Comparison of ENCODE assay signal across 26 cellular contexts in the genomic region with DNA sequence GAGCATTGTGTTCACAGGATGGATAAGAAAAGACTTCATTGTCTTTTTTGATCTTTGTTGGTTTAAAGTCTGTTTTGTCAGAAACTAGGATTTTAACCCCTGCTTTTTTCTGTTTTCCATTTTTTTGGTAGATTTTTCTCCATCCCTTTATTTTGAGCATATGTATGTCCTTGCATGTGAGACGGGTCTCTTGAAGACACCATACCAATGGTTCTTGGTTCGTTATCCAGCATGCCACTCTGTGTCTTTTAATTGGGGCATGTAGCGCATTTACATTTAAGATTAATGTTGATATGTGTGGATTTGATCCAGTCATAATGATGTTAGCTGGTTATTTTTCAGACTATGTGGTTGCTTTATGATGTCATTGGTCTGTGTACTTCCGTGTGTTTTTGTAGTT.
"Had no signal": no experiment of that assay in that cellular context is flagged by ENCODE, and none has a peak within 500 bp of the region (broad histone marks: within the 10 kb centered on the region; RNA-seq: fewer than 3 reads in every experiment).

No MANE protein-coding gene starts in this region.

- H3K79me2 ChIP-seq: parathyroid adenoma had no signal

- H2AFZ ChIP-seq: neural progenitor cell, parathyroid adenoma had no signal

- H3K27ac ChIP-seq: neural progenitor cell, ovary, parathyroid adenoma, psoas muscle, skin epidermis, spleen, suprapubic skin, testis, tibial artery, transverse colon, upper lobe of right lung, uterus had no signal

- H3K4me2 ChIP-seq: neural progenitor cell, smooth muscle cell had no signal

- H3K4me1 ChIP-seq: neural progenitor cell, parathyroid adenoma, psoas muscle, spleen, suprapubic skin, testis, tibial artery, transverse colon, upper lobe of right lung, uterus had no signal

- H3K9me3 ChIP-seq: ovary, psoas muscle, suprapubic skin, testis, tibial artery, uterus had no signal

- H3K9ac ChIP-seq: neural progenitor cell, parathyroid adenoma had no signal

- DNase-seq: natural killer cell; occipital lobe; ovary; posterior cingulate gyrus; psoas muscle; right cardiac atrium; spleen; stimulated activated CD4-positive, alpha-beta T cell treated with anti-CD3 and anti-CD28 coated beads, Interleukin-12 subunit alpha, Interleukin-12 subunit beta, amount 100 ng/mL, for 4 hours; stimulated activated CD4-positive, alpha-beta T cell treated with anti-CD3 and anti-CD28 coated beads, Interleukin-1b, Interleukin-23, amount 100 ng/mL, for 48 hours; stimulated activated CD4-positive, alpha-beta T cell treated with anti-CD3 and anti-CD28 coated beads, Interleukin-4, amount 100 ng/mL, for 1 hour; stimulated activated CD4-positive, alpha-beta T cell treated with anti-CD3 and anti-CD28 coated beads, Interleukin-4, amount 100 ng/mL, for 4 hours; stimulated activated CD8-positive, alpha-beta memory T cell treated with anti-CD3 and anti-CD28 coated beads, Interleukin-4, amount 100 ng/mL, for 48 hours; stimulated activated naive CD4-positive, alpha-beta T cell; stimulated activated naive CD8-positive, alpha-beta T cell treated with anti-CD3 and anti-CD28 coated beads, Interleukin-15, amount 100 ng/mL, for 72 hours; stimulated activated naive CD8-positive, alpha-beta T cell treated with anti-CD3 and anti-CD28 coated beads, Interleukin-15, Interleukin-2, amounts not matched to agents 100 U/mL and 50 U/mL, for 24 hours; substantia nigra; testis; tibial artery; transverse colon; upper lobe of right lung; uterus had no signal

- H3K4me3 ChIP-seq: neural progenitor cell, ovary, psoas muscle, skin epidermis, smooth muscle cell, spleen, suprapubic skin, testis, tibial artery, transverse colon, upper lobe of right lung, uterus had no signal

- H3K36me3 ChIP-seq: neural progenitor cell, ovary, spleen, suprapubic skin, tibial artery, transverse colon, upper lobe of right lung, uterus had no signal

- H3K27me3 ChIP-seq: neural progenitor cell, ovary, spleen, suprapubic skin, testis, tibial artery, transverse colon, upper lobe of right lung, uterus had no signal
